ENCODE assay signal across 25 cellular contexts in genomic region chr10:12969951-12970350, GRCh38.
"Had no signal": no experiment of that assay in that cellular context is flagged by ENCODE, and none has a peak within 500 bp of the region (broad histone marks: within the 10 kb centered on the region; RNA-seq: fewer than 3 reads in every experiment).

No MANE protein-coding gene starts in this region.

- H3K27ac Mint-ChIP-seq: activated naive CD4-positive, alpha-beta T cell treated with anti-CD3 and anti-CD28 coated beads, Interleukin-2, amount 50 U/mL, for 24 hours; activated T-helper 1 cell treated with anti-CD3 and anti-CD28 coated beads, Interleukin-12 subunit alpha, Interleukin-12 subunit beta, Interleukin-2, Interleukin-4 antibody, amounts not matched to agents 30 ng/mL and 10 ng/mL and 1 ng/mL, durations not matched to agents 14 hours and 24 hours and 36 hours; endodermal cell; memory B cell; stimulated activated memory B cell treated with anti-CD40 and anti-IgM and Interleukin-4, amounts not matched to agents 10 μg/mL and 1 μg/mL and 100 μg/mL, for 72 hours; T-helper 17 cell had no signal

- H3K4me3 Mint-ChIP-seq: activated naive CD4-positive, alpha-beta T cell treated with anti-CD3 and anti-CD28 coated beads, Interleukin-2, amount 50 U/mL, for 24 hours; activated T-helper 1 cell treated with anti-CD3 and anti-CD28 coated beads, Interleukin-12 subunit alpha, Interleukin-12 subunit beta, Interleukin-2, Interleukin-4 antibody, amounts not matched to agents 30 ng/mL and 10 ng/mL and 1 ng/mL, durations not matched to agents 14 hours and 24 hours and 36 hours; central memory CD8-positive, alpha-beta T cell; endodermal cell; memory B cell; neural crest cell; stimulated activated memory B cell treated with anti-CD40 and anti-IgM and Interleukin-4, amounts not matched to agents 10 μg/mL and 1 μg/mL and 100 μg/mL, for 72 hours; T-helper 17 cell had no signal

- H3K27me3 ChIP-seq: breast epithelium, heart right ventricle, vagina had no signal

- H3K36me3 Mint-ChIP-seq: stimulated activated memory B cell treated with anti-CD40 and anti-IgM and Interleukin-4, amounts not matched to agents 10 μg/mL and 1 μg/mL and 100 μg/mL, for 72 hours had no signal

- DNase-seq: activated CD4-positive, alpha-beta T cell treated with anti-CD3 and anti-CD28 coated beads for 4 hours; activated CD4-positive, alpha-beta T cell treated with anti-CD3 and anti-CD28 coated beads, Interleukin-2, amount 50 U/mL, for 48 hours; activated CD4-positive, CD25-positive, alpha-beta regulatory T cell; activated gamma-delta T cell treated with Interleukin-2 at 50 U/mL for 16 hours; anterior cingulate cortex; cortex of kidney; endodermal cell; foreskin fibroblast; heart right ventricle; left colon; occipital lobe; small intestine; stimulated activated CD4-positive, alpha-beta T cell treated with anti-CD3 and anti-CD28 coated beads, Interleukin-15, amount 100 ng/mL, for 24 hours; T-helper 17 cell; trophoblast cell had no signal

- H3K27ac ChIP-seq: breast epithelium, heart right ventricle, vagina had no signal

- H3K9me3 ChIP-seq: vagina had no signal

- H3K36me3 ChIP-seq: breast epithelium, heart right ventricle, vagina had no signal

- H3K4me1 Mint-ChIP-seq: activated naive CD4-positive, alpha-beta T cell treated with anti-CD3 and anti-CD28 coated beads, Interleukin-2, amount 50 U/mL, for 24 hours; central memory CD8-positive, alpha-beta T cell; endodermal cell; neural crest cell; stimulated activated memory B cell treated with anti-CD40 and anti-IgM and Interleukin-4, amounts not matched to agents 10 μg/mL and 1 μg/mL and 100 μg/mL, for 72 hours; T-helper 17 cell had no signal

- FAIRE-seq: keratinocyte, small intestine had no signal

- H3K4me1 ChIP-seq: breast epithelium, vagina had no signal

- H3K4me3 ChIP-seq: breast epithelium, heart right ventricle, vagina had no signal

- ATAC-seq: heart right ventricle; left colon; sciatic nerve; stimulated activated memory B cell treated with anti-CD40 and anti-IgM and Interleukin-4, amounts not matched to agents 10 μg/mL and 1 μg/mL and 100 μg/mL, for 72 hours; T-helper 17 cell had no signal
